2 cellular contexts compared by ENCODE assay signal in the genomic region with DNA sequence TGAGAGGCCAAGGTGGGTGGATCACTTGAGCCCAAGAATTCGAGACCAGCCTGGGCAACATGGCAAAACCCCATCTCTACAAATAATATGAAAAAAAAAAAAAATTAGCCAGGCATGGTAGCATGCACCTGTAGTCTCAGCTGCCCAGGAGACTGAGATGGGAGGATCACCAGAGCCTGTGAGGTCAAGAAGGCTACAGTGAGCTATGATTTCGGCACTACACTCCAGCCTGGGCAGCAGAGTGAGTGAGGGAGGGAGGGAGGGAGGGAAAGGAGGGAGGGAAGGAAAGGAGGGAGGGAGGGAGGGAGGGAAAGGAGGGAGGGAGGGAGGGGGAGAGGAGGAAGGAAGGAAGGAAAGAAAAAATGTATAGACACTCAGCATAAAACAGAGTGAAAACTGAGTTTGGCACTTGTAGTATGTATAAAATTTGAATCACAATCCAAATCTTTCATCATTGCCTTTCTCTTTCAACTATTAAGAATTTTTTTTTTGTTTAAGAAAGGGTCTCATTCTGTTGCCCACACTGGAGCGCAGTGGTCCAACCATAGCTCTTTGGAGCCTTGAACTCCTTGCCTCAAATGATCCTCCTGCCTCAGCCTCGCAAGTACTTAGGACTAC.
TF ChIP-seq lines count a peak whose summit lies in the region.

No MANE protein-coding gene starts in this region.

TF ChIP-seq in IMR-90, 13 proteins besides CTCF, POLR2A, EP300 and RAD21:
- TF ChIP-seq ELK1 (IDR thresholded peaks at IDR 0.05; ENCODE audit: borderline replicate concordance, low read depth, low read length) (no peak), CHD1 (IDR thresholded peaks at IDR 0.05; ENCODE audit: low read depth, low read length) (no peak), BHLHE40 (IDR thresholded peaks at IDR 0.05; ENCODE audit: low read depth, low read length) (no peak), SMC3 (IDR thresholded peaks at IDR 0.05; ENCODE audit: low read depth, low read length) (no peak), NFE2L2 (IDR thresholded peaks at IDR 0.05; ENCODE audit: low read depth, low read length) (no peak), RCOR1 (IDR thresholded peaks at IDR 0.05; ENCODE audit: insufficient replicate concordance, low read length) (no peak), MXI1 (IDR thresholded peaks at IDR 0.05; ENCODE audit: borderline replicate concordance, low read depth, low read length) (no peak), MAFK (IDR thresholded peaks at IDR 0.05; ENCODE audit: low read depth, low read length) (no peak), FOS (IDR thresholded peaks at IDR 0.05; ENCODE audit: low read depth, low read length) (no peak), MAZ (IDR thresholded peaks at IDR 0.05; ENCODE audit: borderline replicate concordance, low read depth, low read length) (no peak), CEBPB (IDR thresholded peaks at IDR 0.05; ENCODE audit: low read depth, low read length) (no peak), RFX5 (IDR thresholded peaks at IDR 0.05; ENCODE audit: low read depth, low read length) (no peak)
- TF ChIP-seq, protein P1, sequence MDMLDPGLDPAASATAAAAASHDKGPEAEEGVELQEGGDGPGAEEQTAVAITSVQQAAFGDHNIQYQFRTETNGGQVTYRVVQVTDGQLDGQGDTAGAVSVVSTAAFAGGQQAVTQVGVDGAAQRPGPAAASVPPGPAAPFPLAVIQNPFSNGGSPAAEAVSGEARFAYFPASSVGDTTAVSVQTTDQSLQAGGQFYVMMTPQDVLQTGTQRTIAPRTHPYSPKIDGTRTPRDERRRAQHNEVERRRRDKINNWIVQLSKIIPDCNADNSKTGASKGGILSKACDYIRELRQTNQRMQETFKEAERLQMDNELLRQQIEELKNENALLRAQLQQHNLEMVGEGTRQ (IDR thresholded peaks at IDR 0.05; ENCODE audit: low read depth, low read length): no peak

TF ChIP-seq in GM12878, 131 proteins besides CTCF, POLR2A, EP300 and RAD21:
- TF ChIP-seq RELA (IDR thresholded peaks at IDR 0.05; ENCODE audit: borderline replicate concordance, partially characterized antibody) (no peak), CUX1 (IDR thresholded peaks at IDR 0.05; ENCODE audit: insufficient replicate concordance, low read depth, low read length) (no peak), ZNF217 (IDR thresholded peaks at IDR 0.05) (no peak), ETV6 (conservative IDR thresholded peaks at IDR 0.05 in 1 of 2, IDR thresholded peaks at IDR 0.05 in 1 of 2; ENCODE audit: borderline replicate concordance in 1 of 2, low read depth in 1 of 2) (no peak), E2F4 (IDR thresholded peaks at IDR 0.05; ENCODE audit: low read depth, low read length) (no peak), NR2C1 (IDR thresholded peaks at IDR 0.05) (no peak), ELK1 (IDR thresholded peaks at IDR 0.05; ENCODE audit: low read depth, low read length) (no peak), ZNF207 (IDR thresholded peaks at IDR 0.05; ENCODE audit: borderline replicate concordance) (no peak), CBFB (IDR thresholded peaks at IDR 0.05; ENCODE audit: low read depth) (no peak), JUND (IDR thresholded peaks at IDR 0.05; ENCODE audit: low read depth, low read length) (no peak), ZZZ3 (IDR thresholded peaks at IDR 0.05; ENCODE audit: control insufficient read depth, insufficient read length, low read depth) (no peak), MEF2A (IDR thresholded peaks at IDR 0.05; ENCODE audit: insufficient read depth, low read depth, low read length) (no peak), NR2F1 (conservative IDR thresholded peaks at IDR 0.05) (no peak), CEBPZ (IDR thresholded peaks at IDR 0.05; ENCODE audit: low read depth, low read length) (no peak), JUNB (IDR thresholded peaks at IDR 0.05) (no peak), IKZF1 (conservative IDR thresholded peaks at IDR 0.05) (no peak), TCF12 (IDR thresholded peaks at IDR 0.05; ENCODE audit: low read depth, low read length) (no peak)
TF ChIP-seq in GM12878: peak in this region for 0.
